In genomic region chr21:25735895-25736597, GRCh38 we compare ENCODE assay signal across 8 cellular contexts. TPM values are rescaled to one million over a fixed set of nuclear protein-coding genes. Genes with fewer than 3 reads are reported as not detected.
DNase-seq lines count a peak whose midpoint lies in the region; ATAC-seq, FAIRE-seq and TF ChIP-seq lines count a peak whose summit lies in the region.

No MANE protein-coding gene starts in this region.

- H3K36me3 Mint-ChIP-seq in activated T-cell treated with anti-CD3 and anti-CD28 coated beads, Interleukin-2, amount 50 U/mL, for 4 hours (ENCODE audit: insufficient read depth), result peaks cover 7% of the 10 kb centered on the region

- TSS peak; percentile 38 for BruUV-seq in K562 (replicated peaks; lab: Mats Ljungman, UMichigan)

- peak overlapping the region; percentile 98 for H3K27ac ChIP-seq in K562 (ENCODE audit: extremely low read depth, low read depth, low read length)
- peak overlapping the region; percentile 88 to 98 for H3K27ac ChIP-seq in liver (ENCODE audit: low read depth in 1 of 2, low read length in 2 of 2)
- H3K27ac ChIP-seq in temporal lobe (ENCODE audit: low read depth, low read length), result peak overlapping the region; percentile 97

- no peak; the same call in 1 of the 2 replicates for TF ChIP-seq EP300 in K562 (IDR thresholded peaks at IDR 0.05; ENCODE audit: low read length)

- TF ChIP-seq CTCF in HFF-Myc (IDR thresholded peaks at IDR 0.05; ENCODE audit: low read depth, low read length, missing control alignments) (no peak), K562 (IDR thresholded peaks at IDR 0.05 in 2 of 3, conservative IDR thresholded peaks at IDR 0.05 in 1 of 3; ENCODE audit: insufficient read depth in 2 of 3, low read depth in 1 of 3, low read length in 3 of 3) (no peak), liver (IDR thresholded peaks at IDR 0.05; ENCODE audit: low read depth, low read length, missing input control) (no peak)

- peak overlapping the region; percentile 92 to 97 for H3K9ac ChIP-seq in K562 (ENCODE audit: insufficient read depth in 1 of 2, low read depth in 2 of 2, low read length in 2 of 2)
- peak overlapping the region; percentile 80 to 94 for H3K9ac ChIP-seq in liver (ENCODE audit: low read depth in 1 of 2, low read length in 2 of 2)

- H3K9me3 ChIP-seq in K562 (replicated peaks; ENCODE audit: control insufficient read depth, insufficient read depth, low read depth, low read length) (no peaks in the 10 kb centered on the region), liver (ENCODE audit: control insufficient read depth in 4 of 4, low read length in 3 of 4) (no peaks in the 10 kb centered on the region)

- in situ Hi-C loops in K562 (cut with MboI), result no loop called here

- H3K27me3 ChIP-seq in K562 (ENCODE audit: control insufficient read depth in 2 of 2, insufficient read depth in 2 of 2, low read length in 2 of 2) (no peaks in the 10 kb centered on the region; a peak in 1 of 5 replicates), liver (ENCODE audit: control insufficient read depth in 4 of 4, insufficient read depth in 4 of 4, low read length in 3 of 4) (no peaks in the 10 kb centered on the region)

- DNase-seq in activated T-cell treated with anti-CD3 and anti-CD28 coated beads, Interleukin-2, amount 50 U/mL, for 4 hours, result no peak
- no peak for DNase-seq in activated T-cell treated with anti-CD3 and anti-CD28 coated beads, Interleukin-2, amount 50 U/mL, for 1 hour
- no peak for DNase-seq in HFF-Myc (ENCODE audit: extremely low read depth, low read depth)
- DNase-seq in NCI-H1105 (lab: John Stamatoyannopoulos, UW), result peak; percentile 4
- DNase-seq in K562 (ENCODE audit: extremely low read depth in 1 of 4, low spot score in 3 of 4), result peak in 2 of 4 experiments; percentile 48 to 71
- no peak for DNase-seq in middle frontal gyrus (ENCODE audit: extremely low spot score, low spot score)

- ATAC-seq in activated T-cell treated with anti-CD3 and anti-CD28 coated beads, Interleukin-2, amount 50 U/mL, for 4 hours, result no peak
- ATAC-seq in K562, result peak; percentile 18

- POLR2A ChIA-PET in K562 (lab: Yijun Ruan, JAX), result interaction anchor here (0.7 to 2.6 kb wide), 8 partner anchors 8 to 29 kb away, joined by 3 to 13 read pairs (median 5); no protein-coding TSS in a partner anchor

- H3K79me2 ChIP-seq in K562 (ENCODE audit: control insufficient read depth, insufficient read depth, low read length), result peaks cover 88% of the 10 kb centered on the region

- H3K36me3 ChIP-seq in K562 (ENCODE audit: control insufficient read depth, insufficient read depth, low read length) (peaks cover 27% of the 10 kb centered on the region), liver (ENCODE audit: control insufficient read depth in 4 of 4, insufficient read depth in 3 of 4, low read depth in 1 of 4, low read length in 3 of 4) (no peaks in the 10 kb centered on the region)

- TF ChIP-seq RAD21 in K562 (CRISPR knock-in tag; conservative IDR thresholded peaks at IDR 0.05 in 1 of 2, IDR thresholded peaks at IDR 0.05 in 1 of 2) (no peak), liver (IDR thresholded peaks at IDR 0.05) (no peak)

- H3K4me3 Mint-ChIP-seq in activated T-cell treated with anti-CD3 and anti-CD28 coated beads, Interleukin-2, amount 50 U/mL, for 4 hours, result peak overlapping the region; percentile 99

- no peaks in the 10 kb centered on the region for H3K9me3 Mint-ChIP-seq in activated T-cell treated with anti-CD3 and anti-CD28 coated beads, Interleukin-2, amount 50 U/mL, for 4 hours

- H3K4me2 ChIP-seq in K562 (ENCODE audit: insufficient read depth, low read length), result peak overlapping the region; percentile 89

- no peaks in the 10 kb centered on the region for H3K9me1 ChIP-seq in K562 (ENCODE audit: control insufficient read depth, insufficient read depth, low read length)

- H3K27me3 Mint-ChIP-seq in activated T-cell treated with anti-CD3 and anti-CD28 coated beads, Interleukin-2, amount 50 U/mL, for 4 hours (ENCODE audit: low read depth), result no peaks in the 10 kb centered on the region

- H3K4me1 ChIP-seq in K562 (replicated peaks in 1 of 2; ENCODE audit: control insufficient read depth in 2 of 2, insufficient read depth in 2 of 2, low read length in 2 of 2) (peaks cover 7 to 21% of the 10 kb centered on the region in 2 experiments; a peak in 4 of 5 replicates), liver (ENCODE audit: control insufficient read depth in 4 of 4, insufficient read depth in 4 of 4, low read length in 3 of 4) (peaks cover 6 to 39% (median 28%) of the 10 kb centered on the region in 4 donors)

- intact Hi-C loops in K562 (cut with micrococcal nuclease), result loop anchor here (1.0 to 2.0 kb wide), 2 partner anchors 65 to 128 kb away; no protein-coding TSS in a partner anchor

- under 1% methylated on average over 20 of the region's 20 CpGs for WGBS in K562 (ENCODE audit: insufficient coverage, low coverage, missing lambda C conversion rate)
- under 1% methylated on average over 20 of the region's 20 CpGs for WGBS in liver

- TF ChIP-seq POLR2A in K562 (conservative IDR thresholded peaks at IDR 0.05), result no peak

- CTCF ChIA-PET in K562 (lab: Yijun Ruan, JAX; ENCODE audit: low intra/inter-chr PET ratio), result no interaction called here

- H3K4me1 Mint-ChIP-seq in activated T-cell treated with anti-CD3 and anti-CD28 coated beads, Interleukin-2, amount 50 U/mL, for 4 hours (ENCODE audit: low read depth), result peaks cover 58% of the 10 kb centered on the region

- H2AFZ ChIP-seq in K562 (ENCODE audit: low read depth, low read length), result peak overlapping the region; percentile 77

- peak overlapping the region; percentile 93 for H3K4me3 ChIP-seq in HFF-Myc (replicated peaks; ENCODE audit: low read depth, low read length)
- H3K4me3 ChIP-seq in K562, result peak overlapping the region; percentile 93
- H3K4me3 ChIP-seq in liver (ENCODE audit: low read depth in 1 of 3, low read length in 3 of 3), result peak overlapping the region; percentile 53 to 88 (median 78)

- H4K20me1 ChIP-seq in K562 (replicated peaks; ENCODE audit: control insufficient read depth, insufficient read depth, low read length), result no peaks in the 10 kb centered on the region; the same call in 1 of the 2 replicates

- FAIRE-seq in K562 (lab: Jason Lieb, UNC), result peak; percentile 64

TF ChIP-seq in liver, 16 proteins besides CTCF, POLR2A, EP300 and RAD21:
- TF ChIP-seq HNF4G (IDR thresholded peaks at IDR 0.05), result no peak
TF ChIP-seq in liver: peak in this region for 0.

RNA-seq across cellular contexts. Expression of gene GABPA, which starts 1.3 kb away (rescaled TPM):
- total RNA-seq in activated T-cell treated with anti-CD3 and anti-CD28 coated beads, Interleukin-2, amount 50 U/mL, for 4 hours, result 10 to 100 TPM; 24.5 to 26.8 (median 25.8) TPM
- total RNA-seq in K562 (2011; cell fraction: chromatin; rRNA removed; ENCODE audit: low replicate concordance), result 5.7 and 26.9 TPM in 2 replicates
- 3.3 and 4.2 TPM in 2 replicates for total RNA-seq in K562 (2011; cell fraction: nucleolus; rRNA removed)
- total RNA-seq in K562 (2011; cell fraction: nucleoplasm; rRNA removed), result 9.7 and 12.4 TPM in 2 replicates
- total RNA-seq in K562 (2014; rRNA removed) (16.3 and 17.7 TPM in 2 replicates), K562 (2014; rRNA removed; fragmentation: Illumina TruSeq; extraction: Trizol) (26.1 and 30.3 TPM in 2 replicates), K562 (2015; rRNA removed; fragmentation: Illumina TruSeq; extraction: Trizol) (22.4 and 24.6 TPM in 2 replicates), K562 (2021) (24.8 and 26.8 TPM in 2 replicates), liver (10 to 100 TPM; 17.3 to 19.4 TPM), temporal lobe (34.4 TPM)
- polyA plus RNA-seq in K562 (2011; rRNA removed) (26.2 and 35.7 TPM in 2 replicates), K562 (2014; fragmentation: Illumina TruSeq; extraction: Trizol) (20.6 and 22.8 TPM in 2 replicates), K562 (2014; fragmentation: Nextera tagmentation; extraction: Ambion mirVana) (10 to 100 TPM in 1 of 2 experiments, 1 to 10 TPM in 1; 8.9 to 13.2 TPM), K562 (2014; rRNA removed) (19.6 and 20.0 TPM in 2 replicates), liver (1 to 10 TPM; 5.4 to 5.7 TPM)
- 3.6 and 8.5 TPM in 2 replicates for polyA plus RNA-seq in K562 (2011; cell fraction: cytosol; rRNA removed)
- polyA plus RNA-seq in K562 (2011; cell fraction: nucleus; rRNA removed), result 10.7 and 16.2 TPM in 2 replicates
- 14.4 and 14.6 TPM in 2 replicates for polyA plus RNA-seq in K562 (2012)
- polyA minus RNA-seq in K562 (2011; rRNA and poly(A)+ RNA removed), result 37.1 and 37.5 TPM in 2 replicates
- polyA minus RNA-seq in K562 (2011; cell fraction: cytosol; rRNA and poly(A)+ RNA removed), result 12.8 and 14.7 TPM in 2 replicates
- polyA minus RNA-seq in K562 (2011; cell fraction: nucleus; rRNA and poly(A)+ RNA removed), result 5.5 and 12.1 TPM in 2 replicates

RNA-seq across cellular contexts. Expression of gene ATP5PF, which starts 1.3 kb away (rescaled TPM):
- total RNA-seq in activated T-cell treated with anti-CD3 and anti-CD28 coated beads, Interleukin-2, amount 50 U/mL, for 4 hours, result 100 to 1,000 TPM; 174 to 180 (median 179) TPM
- 16.4 and 36.0 TPM in 2 replicates for total RNA-seq in K562 (2011; cell fraction: chromatin; rRNA removed; ENCODE audit: low replicate concordance)
- total RNA-seq in K562 (2011; cell fraction: nucleolus; rRNA removed), result 21.3 and 22.2 TPM in 2 replicates
- 36.5 and 54.4 TPM in 2 replicates for total RNA-seq in K562 (2011; cell fraction: nucleoplasm; rRNA removed)
- total RNA-seq in K562 (2014; rRNA removed) (230 and 242 TPM in 2 replicates), K562 (2014; rRNA removed; fragmentation: Illumina TruSeq; extraction: Trizol) (324 and 371 TPM in 2 replicates), K562 (2015; rRNA removed; fragmentation: Illumina TruSeq; extraction: Trizol) (343 and 391 TPM in 2 replicates), K562 (2021) (285 and 295 TPM in 2 replicates), liver (100 to 1,000 TPM in 1 of 2 donors, 10 to 100 TPM in 1; 77.2 to 101 TPM), temporal lobe (59.3 TPM)
- polyA plus RNA-seq in K562 (2011; rRNA removed) (363 and 533 TPM in 2 replicates), K562 (2014; fragmentation: Illumina TruSeq; extraction: Trizol) (784 and 1,131 TPM in 2 replicates), K562 (2014; fragmentation: Nextera tagmentation; extraction: Ambion mirVana) (1,000 to 10,000 TPM; 2,105 to 2,488 TPM), K562 (2014; rRNA removed) (907 and 928 TPM in 2 replicates), liver (100 to 1,000 TPM; 317 to 637 TPM)
- polyA plus RNA-seq in K562 (2011; cell fraction: cytosol; rRNA removed), result 184 and 377 TPM in 2 replicates
- 42.6 and 90.3 TPM in 2 replicates for polyA plus RNA-seq in K562 (2011; cell fraction: nucleus; rRNA removed)
- 291 and 682 TPM in 2 replicates for polyA plus RNA-seq in K562 (2012)
- 162 and 175 TPM in 2 replicates for polyA minus RNA-seq in K562 (2011; rRNA and poly(A)+ RNA removed)
- 33.6 and 54.1 TPM in 2 replicates for polyA minus RNA-seq in K562 (2011; cell fraction: cytosol; rRNA and poly(A)+ RNA removed)
- 22.6 and 37.1 TPM in 2 replicates for polyA minus RNA-seq in K562 (2011; cell fraction: nucleus; rRNA and poly(A)+ RNA removed)
